ENCODE assay signal across 8 cellular contexts in genomic region chr17:40086150-40087044, GRCh38. TPM values are rescaled to one million over a fixed set of nuclear protein-coding genes. Genes with fewer than 3 reads are reported as not detected.
DNase-seq lines count a peak whose midpoint lies in the region; ATAC-seq and TF ChIP-seq lines count a peak whose summit lies in the region.

No MANE protein-coding gene starts in this region.

- TF ChIP-seq CTCF in 22Rv1 (IDR thresholded peaks at IDR 0.05) (peak; percentile 87), GM12872 (IDR thresholded peaks at IDR 0.05; ENCODE audit: insufficient read depth, low read depth, low read length) (peak; percentile 89), OCI-LY3 (IDR thresholded peaks at IDR 0.05; ENCODE audit: low read depth, low read length) (peak; percentile 93)

- H3K36me3 ChIP-seq in OCI-LY3 (replicated peaks; ENCODE audit: low read depth, low read length), result peaks cover 7% of the 10 kb centered on the region

- peaks cover 5% of the 10 kb centered on the region for H3K36me3 Mint-ChIP-seq in activated naive CD8-positive, alpha-beta T cell treated with anti-CD3 and anti-CD28 coated beads, Interleukin-2, amount 10 ng/mL, durations not matched to agents 7 days and 5 days
- peaks cover 72% of the 10 kb centered on the region for H3K36me3 Mint-ChIP-seq in stimulated activated effector memory CD8-positive, alpha-beta T cell treated with anti-CD3 and anti-CD28 coated beads, Interleukin-12 subunit alpha, Interleukin-12 subunit beta, amount 100 ng/mL, for 72 hours

- no peaks in the 10 kb centered on the region for H3K9me3 Mint-ChIP-seq in activated naive CD8-positive, alpha-beta T cell treated with anti-CD3 and anti-CD28 coated beads, Interleukin-2, amount 10 ng/mL, durations not matched to agents 7 days and 5 days
- no peaks in the 10 kb centered on the region for H3K9me3 Mint-ChIP-seq in stimulated activated effector memory CD8-positive, alpha-beta T cell treated with anti-CD3 and anti-CD28 coated beads, Interleukin-12 subunit alpha, Interleukin-12 subunit beta, amount 100 ng/mL, for 72 hours

- no peak overlapping the region for H2AFZ ChIP-seq in OCI-LY3 (ENCODE audit: low read depth, low read length)

- H3K4me3 ChIP-seq in OCI-LY3 (ENCODE audit: low read length), result no peak overlapping the region

- H3K27me3 ChIP-seq in OCI-LY3 (ENCODE audit: low read depth, low read length), result no peaks in the 10 kb centered on the region

- H3K4me2 ChIP-seq in OCI-LY3 (ENCODE audit: low read length), result no peak overlapping the region

- peaks cover 5% of the 10 kb centered on the region for H3K4me1 Mint-ChIP-seq in activated naive CD8-positive, alpha-beta T cell treated with anti-CD3 and anti-CD28 coated beads, Interleukin-2, amount 10 ng/mL, durations not matched to agents 7 days and 5 days
- H3K4me1 Mint-ChIP-seq in stimulated activated effector memory CD8-positive, alpha-beta T cell treated with anti-CD3 and anti-CD28 coated beads, Interleukin-12 subunit alpha, Interleukin-12 subunit beta, amount 100 ng/mL, for 72 hours, result peaks cover 16% of the 10 kb centered on the region

- no peaks in the 10 kb centered on the region for H3K79me2 ChIP-seq in OCI-LY3 (ENCODE audit: low read length)

- no peak overlapping the region for H3K4me3 Mint-ChIP-seq in activated naive CD8-positive, alpha-beta T cell treated with anti-CD3 and anti-CD28 coated beads, Interleukin-2, amount 10 ng/mL, durations not matched to agents 7 days and 5 days
- no peak overlapping the region for H3K4me3 Mint-ChIP-seq in stimulated activated effector memory CD8-positive, alpha-beta T cell treated with anti-CD3 and anti-CD28 coated beads, Interleukin-12 subunit alpha, Interleukin-12 subunit beta, amount 100 ng/mL, for 72 hours

- H3K27ac ChIP-seq in 22Rv1, result no peak overlapping the region
- no peak overlapping the region for H3K27ac ChIP-seq in OCI-LY3 (ENCODE audit: low read length)

- POLR2A ChIA-PET in activated naive CD8-positive, alpha-beta T cell treated with anti-CD3 and anti-CD28 coated beads, Interleukin-2, amount 10 ng/mL, durations not matched to agents 7 days and 5 days (lab: Charles Lee), result interaction anchor here (1.1 kb wide), 1 partner anchor 11 kb away, joined by 3 read pairs; no protein-coding TSS in a partner anchor

- H4K20me1 ChIP-seq in OCI-LY3 (ENCODE audit: insufficient read depth, low read length), result no peaks in the 10 kb centered on the region

- H3K4me1 ChIP-seq in OCI-LY3 (ENCODE audit: low read length), result peaks cover 10% of the 10 kb centered on the region

- no peaks in the 10 kb centered on the region for H3K9me3 ChIP-seq in OCI-LY3 (ENCODE audit: insufficient read depth, low read length)

- H3K27me3 Mint-ChIP-seq in activated naive CD8-positive, alpha-beta T cell treated with anti-CD3 and anti-CD28 coated beads, Interleukin-2, amount 10 ng/mL, durations not matched to agents 7 days and 5 days, result no peaks in the 10 kb centered on the region

- no peak overlapping the region for H3K9ac ChIP-seq in OCI-LY3 (ENCODE audit: low read length)

- DNase-seq in activated naive CD8-positive, alpha-beta T cell treated with anti-CD3 and anti-CD28 coated beads, Interleukin-2, amount 10 ng/mL, durations not matched to agents 7 days and 5 days, result peak; percentile 65
- peak; percentile 91 for DNase-seq in iPS-NIHi11 (ENCODE audit: low spot score)
- DNase-seq in stimulated activated effector memory CD8-positive, alpha-beta T cell treated with anti-CD3 and anti-CD28 coated beads, Interleukin-12 subunit alpha, Interleukin-12 subunit beta, amount 100 ng/mL, for 72 hours (ENCODE audit: low spot score in 2 of 2), result no peak
- no peak for DNase-seq in NCI-H187 (lab: John Stamatoyannopoulos, UW)

- H3K27ac Mint-ChIP-seq in activated naive CD8-positive, alpha-beta T cell treated with anti-CD3 and anti-CD28 coated beads, Interleukin-2, amount 10 ng/mL, durations not matched to agents 7 days and 5 days, result no peak overlapping the region
- H3K27ac Mint-ChIP-seq in stimulated activated effector memory CD8-positive, alpha-beta T cell treated with anti-CD3 and anti-CD28 coated beads, Interleukin-12 subunit alpha, Interleukin-12 subunit beta, amount 100 ng/mL, for 72 hours, result peak overlapping the region; percentile 69

- ATAC-seq in activated naive CD8-positive, alpha-beta T cell treated with anti-CD3 and anti-CD28 coated beads, Interleukin-2, amount 10 ng/mL, durations not matched to agents 7 days and 5 days (ENCODE audit: low read depth), result no peak
- ATAC-seq in stimulated activated effector memory CD8-positive, alpha-beta T cell treated with anti-CD3 and anti-CD28 coated beads, Interleukin-12 subunit alpha, Interleukin-12 subunit beta, amount 100 ng/mL, for 72 hours, result peak; percentile 65
- no peak for ATAC-seq in HG03097 (IDR thresholded peaks at IDR 0.05; ENCODE audit: low FRiP score, unreplicated experiment)

RNA-seq across cellular contexts. Expression of gene NR1D1, which starts 14.0 kb away (rescaled TPM):
- total RNA-seq in activated naive CD8-positive, alpha-beta T cell treated with anti-CD3 and anti-CD28 coated beads, Interleukin-2, amount 10 ng/mL, durations not matched to agents 7 days and 5 days, result 1 to 10 TPM; 5.0 to 5.8 TPM

RNA-seq across cellular contexts. Expression of gene THRA, which starts 23.6 kb away (rescaled TPM):
- 10 to 100 TPM; 19.9 to 20.3 TPM for total RNA-seq in activated naive CD8-positive, alpha-beta T cell treated with anti-CD3 and anti-CD28 coated beads, Interleukin-2, amount 10 ng/mL, durations not matched to agents 7 days and 5 days

RNA-seq across cellular contexts. Expression of gene MED24, which starts 32.2 kb away (rescaled TPM):
- total RNA-seq in activated naive CD8-positive, alpha-beta T cell treated with anti-CD3 and anti-CD28 coated beads, Interleukin-2, amount 10 ng/mL, durations not matched to agents 7 days and 5 days, result 10 to 100 TPM; 87.0 to 89.9 TPM

RNA-seq across cellular contexts. Expression of gene MSL1, which starts 35.4 kb away (rescaled TPM):
- 100 to 1,000 TPM; 107 to 110 TPM for total RNA-seq in activated naive CD8-positive, alpha-beta T cell treated with anti-CD3 and anti-CD28 coated beads, Interleukin-2, amount 10 ng/mL, durations not matched to agents 7 days and 5 days

RNA-seq across cellular contexts. Expression of gene CASC3, which starts 53.9 kb away (rescaled TPM):
- total RNA-seq in activated naive CD8-positive, alpha-beta T cell treated with anti-CD3 and anti-CD28 coated beads, Interleukin-2, amount 10 ng/mL, durations not matched to agents 7 days and 5 days, result 100 to 1,000 TPM; 100 to 101 TPM

Comparison
In these comparisons a context has a peak if more than half of its experiments do, and no peak if none do; other contexts are left out.
1. DNase-seq: peak in activated naive CD8-positive, alpha-beta T cell treated with anti-CD3 and anti-CD28 coated beads, Interleukin-2, amount 10 ng/mL, durations not matched to agents 7 days and 5 days (single experiment) and iPS-NIHi11 (single experiment); none in stimulated activated effector memory CD8-positive, alpha-beta T cell treated with anti-CD3 and anti-CD28 coated beads, Interleukin-12 subunit alpha, Interleukin-12 subunit beta, amount 100 ng/mL, for 72 hours (0 of 2) and NCI-H187 (0 of 2).
2. Peak in every context shown above with its lines, with median percentiles within 50 percentile points of each other: CTCF ChIP-seq.